Comparison of ENCODE assay signal across 8 cellular contexts in genomic region chr2:219597552-219598307, GRCh38. TPM values are rescaled to one million over a fixed set of nuclear protein-coding genes. Genes with fewer than 3 reads are reported as not detected.
A peak's percentile ranks its signal among the peaks of the same experiment; 100 is the strongest.
DNase-seq lines count a peak whose midpoint lies in the region; ATAC-seq and TF ChIP-seq lines count a peak whose summit lies in the region.

Gene STK11IP (plus strand): TSS chr2:219597857. CDS start chr2:219598120, 263 bp downstream.

- DNase-seq in NCI-H1694 treated with DMSO at 0.1 percent for 48 hours (lab: John Stamatoyannopoulos, UW), result peak; percentile 91
- DNase-seq in T-helper 17 cell, result peak; percentile 72 to 81 (median 79)
- peak; percentile 80 to 99 (median 94) for DNase-seq in amygdala (lab: John Stamatoyannopoulos, UW)
- peak; percentile 97 for DNase-seq in left ventricle myocardium inferior
- DNase-seq in progenitor cell of endocrine pancreas (ENCODE audit: low spot score, unreplicated experiment), result peak; percentile 90
- peak; percentile 97 for DNase-seq in ureter (ENCODE audit: low spot score)

- no peaks in the 10 kb centered on the region for H3K27me3 ChIP-seq in left ventricle myocardium inferior (ENCODE audit: low read depth)

- TF ChIP-seq CTCF in left ventricle myocardium inferior (IDR thresholded peaks at IDR 0.05; ENCODE audit: borderline replicate concordance) (no peak), progenitor cell of endocrine pancreas (IDR thresholded peaks at IDR 0.05; ENCODE audit: unreplicated experiment) (no peak)

- intact Hi-C loops in left ventricle myocardium inferior (cut with micrococcal nuclease), result no loop called here

- peaks cover 25% of the 10 kb centered on the region for H3K4me1 ChIP-seq in left ventricle myocardium inferior

- H3K9me3 ChIP-seq in T-helper 17 cell (ENCODE audit: control insufficient read depth, low read length, poor library complexity, severe bottlenecking), result no peaks in the 10 kb centered on the region
- H3K9me3 ChIP-seq in left ventricle myocardium inferior (replicated peaks), result no peaks in the 10 kb centered on the region

- H3K4me1 Mint-ChIP-seq in T-helper 17 cell (peaks cover 14% of the 10 kb centered on the region), progenitor cell of endocrine pancreas (ENCODE audit: low read depth) (peaks cover 15% of the 10 kb centered on the region)

- H3K27ac ChIP-seq in left ventricle myocardium inferior (replicated peaks), result peak within 1 kb of the TSS; percentile 98

- TF ChIP-seq POLR2A in GM15510 (IDR thresholded peaks at IDR 0.05; ENCODE audit: borderline replicate concordance, extremely low read depth, insufficient read length), result peak; percentile 97

- peak within 1 kb of the TSS; percentile 81 for H3K4me3 ChIP-seq in left ventricle myocardium inferior

- peak within 1 kb of the TSS; percentile 95 for H3K4me3 Mint-ChIP-seq in T-helper 17 cell
- peak within 1 kb of the TSS; percentile 97 for H3K4me3 Mint-ChIP-seq in progenitor cell of endocrine pancreas (ENCODE audit: low read depth)

- no peaks in the 10 kb centered on the region for H3K9me3 Mint-ChIP-seq in progenitor cell of endocrine pancreas (ENCODE audit: low read depth)

- H3K27ac Mint-ChIP-seq in T-helper 17 cell, result peak within 1 kb of the TSS; percentile 94
- H3K27ac Mint-ChIP-seq in progenitor cell of endocrine pancreas, result peak within 1 kb of the TSS; percentile 100

- H3K36me3 ChIP-seq in left ventricle myocardium inferior, result peaks cover 17% of the 10 kb centered on the region

- H3K27me3 Mint-ChIP-seq in T-helper 17 cell (peaks cover 14% of the 10 kb centered on the region), progenitor cell of endocrine pancreas (no peaks in the 10 kb centered on the region)

- H3K36me3 Mint-ChIP-seq in T-helper 17 cell (ENCODE audit: low read depth) (peaks cover 12% of the 10 kb centered on the region), progenitor cell of endocrine pancreas (ENCODE audit: insufficient read depth) (peaks cover under 1% of the 10 kb centered on the region)

- ATAC-seq in HG02885 (IDR thresholded peaks at IDR 0.05; ENCODE audit: poor library complexity, unreplicated experiment), result peak; percentile 93
- peak; percentile 91 for ATAC-seq in T-helper 17 cell

RNA-seq across cellular contexts. Expression of gene STK11IP, which starts in this region (rescaled TPM):
- 10 to 100 TPM; 35.8 to 40.6 TPM for total RNA-seq in T-helper 17 cell
- 15.9 TPM for total RNA-seq in left ventricle myocardium inferior
- total RNA-seq in progenitor cell of endocrine pancreas, result 39.7 and 41.4 TPM in 2 replicates
- total RNA-seq in ureter, result 39.5 TPM

Comparison
In these comparisons a context has a peak if more than half of its experiments do, and no peak if none do; other contexts are left out.
1. Peak in every context shown above with its lines: DNase-seq, ATAC-seq, H3K4me3 ChIP-seq and H3K27ac ChIP-seq.